ENCODE assay signal across 1 cellular context in the genomic region with DNA sequence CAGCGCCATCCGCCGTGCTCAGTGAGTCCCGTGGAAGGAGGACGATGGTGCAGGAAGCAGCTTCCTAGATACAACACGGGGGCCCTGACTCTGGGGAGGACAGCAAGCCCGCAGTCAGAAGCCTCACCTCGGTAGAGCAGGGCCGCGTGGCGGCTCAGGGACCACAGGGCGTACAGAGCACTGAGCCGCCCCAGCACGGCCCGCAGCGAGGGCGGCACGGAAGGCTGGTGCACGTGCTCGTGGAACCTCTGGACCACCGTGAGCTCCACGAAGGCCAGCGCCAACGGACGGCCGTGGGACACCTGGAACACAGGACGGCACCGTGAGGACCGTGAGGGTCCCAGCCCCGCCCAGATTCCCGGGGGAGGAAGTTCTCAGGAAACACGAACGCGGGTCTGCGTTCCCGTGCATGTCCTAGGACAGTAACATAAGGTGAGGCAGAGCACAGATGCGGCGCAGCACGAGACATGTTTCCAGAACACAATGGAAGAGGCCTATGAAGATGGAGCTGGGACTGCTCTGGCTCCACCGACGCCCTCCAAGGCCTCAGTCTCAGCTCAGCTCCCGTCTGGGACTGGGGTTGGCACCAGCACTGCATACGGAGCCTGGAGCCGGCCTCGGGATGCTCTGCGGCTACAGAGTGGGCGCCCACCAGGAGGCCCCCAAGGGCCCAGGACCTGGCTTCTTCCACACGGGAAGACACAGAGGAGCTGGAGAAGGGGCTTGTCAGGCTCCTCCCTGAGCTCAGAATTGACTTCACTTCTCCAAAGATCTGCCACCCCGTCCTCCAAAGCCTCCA.
TF ChIP-seq lines count a peak whose summit lies in the region.

No MANE protein-coding gene starts in this region.

TF ChIP-seq in IMR-90, 13 proteins besides CTCF, POLR2A, EP300 and RAD21:
- TF ChIP-seq MXI1 (IDR thresholded peaks at IDR 0.05; ENCODE audit: borderline replicate concordance, low read depth, low read length) = no peak
- TF ChIP-seq RCOR1 (IDR thresholded peaks at IDR 0.05; ENCODE audit: insufficient replicate concordance, low read length) = no peak
- TF ChIP-seq MAFK (IDR thresholded peaks at IDR 0.05; ENCODE audit: low read depth, low read length) = no peak
- no peak for TF ChIP-seq NFE2L2 (IDR thresholded peaks at IDR 0.05; ENCODE audit: low read depth, low read length)
- TF ChIP-seq CHD1 (IDR thresholded peaks at IDR 0.05; ENCODE audit: low read depth, low read length) = no peak
